In the genomic region with DNA sequence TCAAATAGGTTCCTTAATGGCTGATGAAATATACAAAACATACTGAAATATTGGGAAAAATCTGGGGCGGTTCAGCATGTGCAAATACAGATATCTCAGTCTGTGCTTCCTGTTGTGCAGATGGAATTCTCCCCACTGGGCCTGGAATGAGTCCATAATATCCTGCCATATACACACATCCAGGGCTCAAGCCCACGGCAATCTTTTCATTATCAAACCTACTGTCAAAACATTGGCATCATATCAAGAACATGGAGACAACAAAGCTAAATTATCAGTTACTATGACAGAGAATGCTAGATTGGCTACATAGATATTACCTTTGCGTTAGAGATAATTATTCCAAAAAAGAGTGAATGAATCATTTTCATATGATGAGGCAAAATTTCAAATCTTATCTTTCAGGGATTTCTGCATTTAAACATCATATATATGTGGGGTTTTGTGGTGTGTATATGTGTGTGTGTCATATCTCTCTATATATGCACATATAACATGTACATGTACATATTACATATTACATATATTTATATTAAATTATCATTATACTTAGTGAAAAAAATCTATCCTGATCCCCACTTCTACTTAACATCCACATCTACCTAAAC, we compare ENCODE assay signal across 21 cellular contexts.
DNase-seq lines count a peak whose midpoint lies in the region; ATAC-seq, FAIRE-seq and TF ChIP-seq lines count a peak whose summit lies in the region.
"Had no signal": no experiment of that assay in that cellular context is flagged by ENCODE, and none has a peak within 500 bp of the region (broad histone marks: within the 10 kb centered on the region; RNA-seq: fewer than 3 reads in every experiment).

No MANE protein-coding gene starts in this region.

- H3K27me3 ChIP-seq in ACC112 (ENCODE audit: insufficient read depth, low read length), result no peaks in the 10 kb centered on the region
- H3K27me3 ChIP-seq: BLaER1 treated with 17β-estradiol and CSF1 and Interleukin-3, amounts not matched to agents 10 nM and 100 nM had no signal

- peaks cover 13% of the 10 kb centered on the region for H3K4me1 ChIP-seq in ACC112 (ENCODE audit: control insufficient read depth, insufficient read depth, low read length, unreplicated experiment)
- H3K4me1 ChIP-seq: A549, HAP-1 had no signal

- no peaks in the 10 kb centered on the region for H3K27me3 Mint-ChIP-seq in activated CD4-positive, alpha-beta T cell treated with anti-CD3 and anti-CD28 coated beads, Interleukin-2, amount 10 ng/mL, durations not matched to agents 24 days and 14 days
- H3K27me3 Mint-ChIP-seq in stimulated activated naive CD8-positive, alpha-beta T cell treated with anti-CD3 and anti-CD28 coated beads, Interleukin-15, amount 100 ng/mL, for 72 hours, result no peaks in the 10 kb centered on the region
- H3K27me3 Mint-ChIP-seq: B cell had no signal

- no peak for ATAC-seq in stimulated activated naive CD8-positive, alpha-beta T cell treated with anti-CD3 and anti-CD28 coated beads, Interleukin-15, amount 100 ng/mL, for 72 hours
- ATAC-seq: A549; CD8-positive, alpha-beta T cell; HepG2 had no signal

- intact Hi-C loops in activated CD4-positive, alpha-beta T cell treated with anti-CD3 and anti-CD28 coated beads, Interleukin-2, amount 10 ng/mL, durations not matched to agents 24 days and 14 days (cut with micrococcal nuclease), result no loop called here

- H3K9me3 Mint-ChIP-seq in activated CD4-positive, alpha-beta T cell treated with anti-CD3 and anti-CD28 coated beads, Interleukin-2, amount 10 ng/mL, durations not matched to agents 24 days and 14 days, result peaks cover 11% of the 10 kb centered on the region
- peaks cover 5 to 7% of the 10 kb centered on the region in 2 donors for H3K9me3 Mint-ChIP-seq in stimulated activated naive CD8-positive, alpha-beta T cell treated with anti-CD3 and anti-CD28 coated beads, Interleukin-15, amount 100 ng/mL, for 72 hours

- H3K4me3 ChIP-seq in ACC112 (ENCODE audit: low read depth, low read length), result no peak overlapping the region
- H3K4me3 ChIP-seq in choroid plexus epithelial cell (ENCODE audit: low read depth, low read length), result no peak overlapping the region
- H3K4me3 ChIP-seq: A549; BLaER1 treated with 17β-estradiol and CSF1 and Interleukin-3, amounts not matched to agents 10 nM and 100 nM; GM23248; HAP-1 had no signal

- no peak overlapping the region for H3K27ac Mint-ChIP-seq in activated CD4-positive, alpha-beta T cell treated with anti-CD3 and anti-CD28 coated beads, Interleukin-2, amount 10 ng/mL, durations not matched to agents 24 days and 14 days
- no peak overlapping the region for H3K27ac Mint-ChIP-seq in stimulated activated naive CD8-positive, alpha-beta T cell treated with anti-CD3 and anti-CD28 coated beads, Interleukin-15, amount 100 ng/mL, for 72 hours
- H3K27ac Mint-ChIP-seq: B cell; CD8-positive, alpha-beta T cell had no signal

- DNase-seq in NCI-H69 (lab: John Stamatoyannopoulos, UW), result peak; percentile 11
- DNase-seq in choroid plexus epithelial cell (ENCODE audit: low read depth), result peak; percentile 32
- DNase-seq in activated CD4-positive, alpha-beta T cell treated with anti-CD3 and anti-CD28 coated beads, Interleukin-2, amount 10 ng/mL, durations not matched to agents 24 days and 14 days, result no peak
- no peak for DNase-seq in stimulated activated naive CD8-positive, alpha-beta T cell treated with anti-CD3 and anti-CD28 coated beads, Interleukin-15, amount 100 ng/mL, for 72 hours
- no peak for DNase-seq in pons (ENCODE audit: low spot score)
- DNase-seq: CD8-positive, alpha-beta T cell; DMS 273 treated with DMSO at 0.1 percent for 48 hours; DMS53; DND-41; EL; GM23248 had no signal

- no peak overlapping the region for H3K4me3 Mint-ChIP-seq in activated CD4-positive, alpha-beta T cell treated with anti-CD3 and anti-CD28 coated beads, Interleukin-2, amount 10 ng/mL, durations not matched to agents 24 days and 14 days
- H3K4me3 Mint-ChIP-seq in stimulated activated naive CD8-positive, alpha-beta T cell treated with anti-CD3 and anti-CD28 coated beads, Interleukin-15, amount 100 ng/mL, for 72 hours, result no peak overlapping the region
- H3K4me3 Mint-ChIP-seq: B cell; CD8-positive, alpha-beta T cell had no signal

- H3K36me3 ChIP-seq in ACC112 (ENCODE audit: insufficient read depth, low read length), result no peaks in the 10 kb centered on the region
- H3K36me3 ChIP-seq: BLaER1 treated with 17β-estradiol and CSF1 and Interleukin-3, amounts not matched to agents 10 nM and 100 nM; HAP-1 had no signal

- TF ChIP-seq CTCF in choroid plexus epithelial cell (conservative IDR thresholded peaks at IDR 0.05; ENCODE audit: low read depth, low read length), result no peak

- H3K4me1 Mint-ChIP-seq in activated CD4-positive, alpha-beta T cell treated with anti-CD3 and anti-CD28 coated beads, Interleukin-2, amount 10 ng/mL, durations not matched to agents 24 days and 14 days, result no peaks in the 10 kb centered on the region
- H3K4me1 Mint-ChIP-seq in stimulated activated naive CD8-positive, alpha-beta T cell treated with anti-CD3 and anti-CD28 coated beads, Interleukin-15, amount 100 ng/mL, for 72 hours, result no peaks in the 10 kb centered on the region
- H3K4me1 Mint-ChIP-seq: B cell had no signal

- H3K27ac ChIP-seq in ACC112 (ENCODE audit: low read depth, low read length), result no peak overlapping the region
- H3K27ac ChIP-seq: 22Rv1; A549; BLaER1 treated with 17β-estradiol and CSF1 and Interleukin-3, amounts not matched to agents 10 nM and 100 nM; GM23248 had no signal

- H2AFZ ChIP-seq in ACC112 (ENCODE audit: low read length, unreplicated experiment), result peak overlapping the region; percentile 68
- H2AFZ ChIP-seq: GM23248 had no signal

- peak; percentile 21 for FAIRE-seq in islet of Langerhans (lab: Jason Lieb, UNC)
- FAIRE-seq: A549, G401.6, GM12891, HepG2 had no signal

- H3K79me2 ChIP-seq in ACC112 (ENCODE audit: control insufficient read depth, insufficient read depth, low read length, unreplicated experiment), result no peaks in the 10 kb centered on the region

- H3K36me3 Mint-ChIP-seq in activated CD4-positive, alpha-beta T cell treated with anti-CD3 and anti-CD28 coated beads, Interleukin-2, amount 10 ng/mL, durations not matched to agents 24 days and 14 days (ENCODE audit: low read depth), result no peaks in the 10 kb centered on the region
- H3K36me3 Mint-ChIP-seq: CD8-positive, alpha-beta T cell had no signal

Comparison
In these comparisons a context has a peak if more than half of its experiments do, and no peak if none do; other contexts are left out.
1. DNase-seq: peak in NCI-H69 (single experiment) and choroid plexus epithelial cell (single experiment); none in activated CD4-positive, alpha-beta T cell treated with anti-CD3 and anti-CD28 coated beads, Interleukin-2, amount 10 ng/mL, durations not matched to agents 24 days and 14 days (single experiment), stimulated activated naive CD8-positive, alpha-beta T cell treated with anti-CD3 and anti-CD28 coated beads, Interleukin-15, amount 100 ng/mL, for 72 hours (0 of 2) and pons (single experiment).